In genomic region chr12:124387510-124387855, GRCh38 we compare ENCODE assay signal across 10 cellular contexts.
DNase-seq lines count a peak whose midpoint lies in the region; ATAC-seq, FAIRE-seq and TF ChIP-seq lines count a peak whose summit lies in the region.
"Had no signal": no experiment of that assay in that cellular context is flagged by ENCODE, and none has a peak within 500 bp of the region (broad histone marks: within the 10 kb centered on the region; RNA-seq: fewer than 3 reads in every experiment).

No MANE protein-coding gene starts in this region.

- WGBS in right lobe of liver (ENCODE audit: insufficient coverage, low coverage, low lambda C conversion rate, missing lambda C conversion rate): 15% methylated on average over 15 of the region's 22 CpGs
- WGBS in testis, 2 donors: 32 to 37% methylated on average over 4 to 22 of the region's 22 CpGs

- no peak overlapping the region for H3K27ac Mint-ChIP-seq in stimulated activated effector memory CD8-positive, alpha-beta T cell treated with anti-CD3 and anti-CD28 coated beads, Interleukin-12 subunit alpha, Interleukin-12 subunit beta, amount 100 ng/mL, for 72 hours

- no peaks in the 10 kb centered on the region for H3K9me3 ChIP-seq in right lobe of liver
- no peaks in the 10 kb centered on the region for H3K9me3 ChIP-seq in testis

- no peaks in the 10 kb centered on the region for H3K36me3 ChIP-seq in right lobe of liver
- no peaks in the 10 kb centered on the region for H3K36me3 ChIP-seq in testis (ENCODE audit: low read depth, missing control alignments)

- TF ChIP-seq POLR2A in right lobe of liver (IDR thresholded peaks at IDR 0.05): no peak
- no peak for TF ChIP-seq POLR2A in testis (IDR thresholded peaks at IDR 0.05)

- intact Hi-C loops in right lobe of liver (cut with DNase I) (no loop called here), testis (cut with DNase I; ENCODE audit: low total_unique reads) (loop anchor here (10.0 kb wide), 1 partner anchor 177 kb away; the partner anchor contains the start of gene NCOR2)

- H3K27me3 ChIP-seq in right lobe of liver (no peaks in the 10 kb centered on the region), testis (no peaks in the 10 kb centered on the region)

- ATAC-seq in right lobe of liver: peak; percentile 20 to 60 (median 47)
- ATAC-seq in HG03159 (IDR thresholded peaks at IDR 0.05; ENCODE audit: unreplicated experiment): no peak
- no peak for ATAC-seq in stimulated activated effector memory CD8-positive, alpha-beta T cell treated with anti-CD3 and anti-CD28 coated beads, Interleukin-12 subunit alpha, Interleukin-12 subunit beta, amount 100 ng/mL, for 72 hours

- no peak for TF ChIP-seq CTCF in right lobe of liver (IDR thresholded peaks at IDR 0.05)
- TF ChIP-seq CTCF in testis (IDR thresholded peaks at IDR 0.05): no peak

- peaks cover 58% of the 10 kb centered on the region for H3K36me3 Mint-ChIP-seq in stimulated activated effector memory CD8-positive, alpha-beta T cell treated with anti-CD3 and anti-CD28 coated beads, Interleukin-12 subunit alpha, Interleukin-12 subunit beta, amount 100 ng/mL, for 72 hours

- peaks cover 41% of the 10 kb centered on the region for H3K4me1 Mint-ChIP-seq in stimulated activated effector memory CD8-positive, alpha-beta T cell treated with anti-CD3 and anti-CD28 coated beads, Interleukin-12 subunit alpha, Interleukin-12 subunit beta, amount 100 ng/mL, for 72 hours

- H3K4me1 ChIP-seq in right lobe of liver: peaks cover 2 to 48% (median 18%) of the 10 kb centered on the region in 4 donors
- peaks cover 56% of the 10 kb centered on the region for H3K4me1 ChIP-seq in testis

- H3K4me3 ChIP-seq in right lobe of liver (peak overlapping the region; percentile 40 to 59 (median 49)), testis (peak overlapping the region in 1 of 2 donors; percentile 59)

- FAIRE-seq in HTR-8/SVneo (lab: Jason Lieb, UNC): peak; percentile 76

- DNase-seq in HTR-8/SVneo (ENCODE audit: insufficient read length, low spot score): no peak
- peak; percentile 70 to 89 (median 87) for DNase-seq in right lobe of liver
- no peak for DNase-seq in testis
- DNase-seq in putamen (ENCODE audit: low spot score): no peak
- no peak for DNase-seq in stimulated activated effector memory CD8-positive, alpha-beta T cell treated with anti-CD3 and anti-CD28 coated beads, Interleukin-12 subunit alpha, Interleukin-12 subunit beta, amount 100 ng/mL, for 72 hours (ENCODE audit: low spot score in 2 of 2)
- DNase-seq in iPS-NIHi11 (ENCODE audit: low spot score): no peak
- DNase-seq: caudate nucleus, GF-D8 had no signal

- H3K9me3 Mint-ChIP-seq in stimulated activated effector memory CD8-positive, alpha-beta T cell treated with anti-CD3 and anti-CD28 coated beads, Interleukin-12 subunit alpha, Interleukin-12 subunit beta, amount 100 ng/mL, for 72 hours: no peaks in the 10 kb centered on the region

- H3K27ac ChIP-seq in cingulate gyrus (ENCODE audit: low read depth, low read length): peak overlapping the region; percentile 47
- peak overlapping the region in 1 of 3 donors; percentile 18 for H3K27ac ChIP-seq in right lobe of liver
- peak overlapping the region; percentile 80 to 82 for H3K27ac ChIP-seq in testis

- H3K4me3 Mint-ChIP-seq in stimulated activated effector memory CD8-positive, alpha-beta T cell treated with anti-CD3 and anti-CD28 coated beads, Interleukin-12 subunit alpha, Interleukin-12 subunit beta, amount 100 ng/mL, for 72 hours: no peak overlapping the region

Comparison
In these comparisons a context has a peak if more than half of its experiments do, and no peak if none do; other contexts are left out.
1. DNase-seq: peak in right lobe of liver (3 of 3); none in HTR-8/SVneo (single experiment), testis (single experiment), putamen (single experiment), stimulated activated effector memory CD8-positive, alpha-beta T cell treated with anti-CD3 and anti-CD28 coated beads, Interleukin-12 subunit alpha, Interleukin-12 subunit beta, amount 100 ng/mL, for 72 hours (0 of 2) and iPS-NIHi11 (single experiment).
2. ATAC-seq: peak in right lobe of liver (4 of 4); none in HG03159 (single experiment) and stimulated activated effector memory CD8-positive, alpha-beta T cell treated with anti-CD3 and anti-CD28 coated beads, Interleukin-12 subunit alpha, Interleukin-12 subunit beta, amount 100 ng/mL, for 72 hours (single experiment).